Comparison of ENCODE assay signal across 9 cellular contexts in the genomic region with DNA sequence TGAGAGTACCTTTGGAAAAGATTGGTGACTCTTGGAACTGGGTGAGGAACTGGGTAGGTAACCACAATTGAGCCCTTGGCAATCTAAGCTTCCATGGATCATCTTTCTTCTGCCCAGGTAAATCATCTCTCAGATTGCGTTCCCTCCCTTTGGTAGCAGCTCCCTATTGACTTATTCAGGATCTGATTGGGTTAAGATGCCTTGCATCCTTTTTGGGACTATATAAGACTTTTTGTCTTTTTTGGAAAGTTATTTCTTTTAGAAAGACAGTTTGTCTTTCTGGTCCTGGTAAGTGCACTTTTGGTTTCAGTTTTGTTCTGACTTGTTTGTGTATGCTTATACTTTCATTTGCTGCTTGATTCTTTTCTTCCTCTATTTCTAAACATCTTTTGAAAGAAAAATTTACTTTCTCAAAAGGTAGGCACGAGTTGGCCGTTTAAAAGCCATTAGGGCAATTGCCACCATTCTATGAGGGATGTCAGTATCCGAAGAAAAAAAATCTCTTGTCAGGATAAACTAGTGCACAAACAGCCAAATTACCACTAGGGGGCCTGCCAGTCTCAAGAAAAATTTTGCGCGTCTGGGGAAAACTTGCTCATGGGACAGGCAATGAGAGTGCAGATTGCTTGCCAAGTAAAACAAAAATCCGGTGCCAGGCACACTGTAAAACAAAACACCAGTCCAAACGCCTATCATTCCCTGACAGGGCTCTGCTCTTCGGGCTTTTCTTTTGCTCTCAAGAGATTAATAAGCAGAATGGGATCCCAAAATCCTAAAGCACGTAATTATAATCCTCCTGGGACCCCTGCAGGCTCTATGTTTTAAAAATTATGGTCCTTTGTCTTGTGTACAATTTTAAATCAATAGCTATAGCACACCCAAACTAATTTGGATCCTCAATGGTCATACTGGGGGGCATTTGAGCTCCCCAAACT. TPM values are rescaled to one million over a fixed set of nuclear protein-coding genes. Genes with fewer than 3 reads are reported as not detected.
A peak's percentile ranks its signal among the peaks of the same experiment; 100 is the strongest.
DNase-seq lines count a peak whose midpoint lies in the region; ATAC-seq and TF ChIP-seq lines count a peak whose summit lies in the region.
"Had no signal": no experiment of that assay in that cellular context is flagged by ENCODE, and none has a peak within 500 bp of the region (broad histone marks: within the 10 kb centered on the region; RNA-seq: fewer than 3 reads in every experiment).

No MANE protein-coding gene starts in this region.

- peaks cover 0 to 3% (median 0%) of the 10 kb centered on the region in 5 donors for H3K27me3 ChIP-seq in subcutaneous abdominal adipose tissue (ENCODE audit: control insufficient read depth in 5 of 5, insufficient read depth in 4 of 5, low read length in 5 of 5)

- H3K27ac Mint-ChIP-seq in activated T-helper 17 cell treated with anti-CD3 and anti-CD28 coated beads, Interleukin-2, amount 50 U/mL, for 72 hours, result peak overlapping the region; percentile 75

- DNase-seq in DMS53 (lab: John Stamatoyannopoulos, UW), result peak; percentile 90
- DNase-seq in LNCaP clone FGC (ENCODE audit: low read depth), result peak; percentile 95
- DNase-seq in RWPE1 (ENCODE audit: low spot score), result peak; percentile 90
- DNase-seq in fibroblast of villous mesenchyme (ENCODE audit: low read depth), result peak; percentile 84
- peak; percentile 50 for DNase-seq in non-pigmented ciliary epithelial cell (ENCODE audit: low read depth)

- peak; percentile 67 for TF ChIP-seq CTCF in LNCaP clone FGC (IDR thresholded peaks at IDR 0.05; ENCODE audit: control insufficient read depth, extremely low read depth, insufficient read depth)
- TF ChIP-seq CTCF in RWPE1 (conservative IDR thresholded peaks at IDR 0.05; ENCODE audit: low read depth), result peak; percentile 98
- TF ChIP-seq CTCF in fibroblast of villous mesenchyme (IDR thresholded peaks at IDR 0.05; ENCODE audit: insufficient read depth, low read depth, low read length), result peak; percentile 84

- peak overlapping the region; percentile 46 for H3K4me3 ChIP-seq in LNCaP clone FGC (ENCODE audit: low read depth, low read length)
- peak overlapping the region; percentile 59 for H3K4me3 ChIP-seq in fibroblast of villous mesenchyme (ENCODE audit: low read depth, low read length)
- H3K4me3 ChIP-seq in subcutaneous abdominal adipose tissue (ENCODE audit: low read depth in 1 of 5, low read length in 5 of 5), result peak overlapping the region; percentile 40 to 73 (median 65)

- peak overlapping the region in 3 of 5 donors; percentile 41 to 51 (median 45) for H3K9ac ChIP-seq in subcutaneous abdominal adipose tissue (ENCODE audit: low read length in 5 of 5)

- POLR2A ChIA-PET in RWPE1 (lab: Yijun Ruan, JAX; ENCODE audit: low non-redundant PET), result no interaction called here

- CTCF ChIA-PET in RWPE1 (lab: Yijun Ruan, JAX), result interaction anchor here (0.6 to 3.5 kb wide), 10 partner anchors 10 to 1283 kb away, joined by 3 to 21 read pairs (median 3); no protein-coding TSS in a partner anchor

- peak overlapping the region; percentile 80 for H3K4me3 Mint-ChIP-seq in activated T-helper 17 cell treated with anti-CD3 and anti-CD28 coated beads, Interleukin-2, amount 50 U/mL, for 72 hours

- no peaks in the 10 kb centered on the region for H3K36me3 Mint-ChIP-seq in activated T-helper 17 cell treated with anti-CD3 and anti-CD28 coated beads, Interleukin-2, amount 50 U/mL, for 72 hours (ENCODE audit: low read depth)

- H3K36me3 ChIP-seq in subcutaneous abdominal adipose tissue (ENCODE audit: control insufficient read depth in 5 of 5, insufficient read depth in 5 of 5, low read length in 5 of 5), result no peaks in the 10 kb centered on the region

- H3K9me3 ChIP-seq in subcutaneous abdominal adipose tissue (ENCODE audit: control insufficient read depth in 5 of 5, low read length in 5 of 5), result no peaks in the 10 kb centered on the region

- peaks cover 21% of the 10 kb centered on the region for H3K27me3 Mint-ChIP-seq in activated T-helper 17 cell treated with anti-CD3 and anti-CD28 coated beads, Interleukin-2, amount 50 U/mL, for 72 hours

- peaks cover 0 to 14% (median 13%) of the 10 kb centered on the region in 5 donors for H3K4me1 ChIP-seq in subcutaneous abdominal adipose tissue (ENCODE audit: control insufficient read depth in 5 of 5, insufficient read depth in 5 of 5, low read length in 5 of 5)

- H3K27ac ChIP-seq in RWPE1 (no peak overlapping the region), subcutaneous abdominal adipose tissue (ENCODE audit: low read depth, low read length) (no peak overlapping the region)

- no peaks in the 10 kb centered on the region for H3K9me3 Mint-ChIP-seq in activated T-helper 17 cell treated with anti-CD3 and anti-CD28 coated beads, Interleukin-2, amount 50 U/mL, for 72 hours

- peaks cover 6% of the 10 kb centered on the region for H3K4me1 Mint-ChIP-seq in activated T-helper 17 cell treated with anti-CD3 and anti-CD28 coated beads, Interleukin-2, amount 50 U/mL, for 72 hours

- peak; percentile 81 for ATAC-seq in GM21737 (IDR thresholded peaks at IDR 0.05; ENCODE audit: unreplicated experiment)
- peak; percentile 81 for ATAC-seq in activated T-helper 17 cell treated with anti-CD3 and anti-CD28 coated beads, Interleukin-2, amount 50 U/mL, for 72 hours (replicated peaks)

RNA-seq across cellular contexts. Expression of a gene that starts 12.8 kb away (rescaled TPM):
- total RNA-seq in activated T-helper 17 cell treated with anti-CD3 and anti-CD28 coated beads, Interleukin-2, amount 50 U/mL, for 72 hours, result not detected
- not detected in 2 replicates for total RNA-seq in fibroblast of villous mesenchyme
- total RNA-seq: subcutaneous adipose tissue had no signal

RNA-seq across cellular contexts. Expression of a gene that starts 45.7 kb away (rescaled TPM):
- not detected for total RNA-seq in activated T-helper 17 cell treated with anti-CD3 and anti-CD28 coated beads, Interleukin-2, amount 50 U/mL, for 72 hours
- 0.32 and 0.43 TPM in 2 replicates for total RNA-seq in fibroblast of villous mesenchyme
- total RNA-seq: subcutaneous adipose tissue had no signal

RNA-seq across cellular contexts. Expression of a gene that starts 54.0 kb away (rescaled TPM):
- not detected for total RNA-seq in activated T-helper 17 cell treated with anti-CD3 and anti-CD28 coated beads, Interleukin-2, amount 50 U/mL, for 72 hours
- not detected in 2 replicates for total RNA-seq in fibroblast of villous mesenchyme
- total RNA-seq: subcutaneous adipose tissue had no signal
